Comparison of ENCODE assay signal across 10 cellular contexts in the genomic region with DNA sequence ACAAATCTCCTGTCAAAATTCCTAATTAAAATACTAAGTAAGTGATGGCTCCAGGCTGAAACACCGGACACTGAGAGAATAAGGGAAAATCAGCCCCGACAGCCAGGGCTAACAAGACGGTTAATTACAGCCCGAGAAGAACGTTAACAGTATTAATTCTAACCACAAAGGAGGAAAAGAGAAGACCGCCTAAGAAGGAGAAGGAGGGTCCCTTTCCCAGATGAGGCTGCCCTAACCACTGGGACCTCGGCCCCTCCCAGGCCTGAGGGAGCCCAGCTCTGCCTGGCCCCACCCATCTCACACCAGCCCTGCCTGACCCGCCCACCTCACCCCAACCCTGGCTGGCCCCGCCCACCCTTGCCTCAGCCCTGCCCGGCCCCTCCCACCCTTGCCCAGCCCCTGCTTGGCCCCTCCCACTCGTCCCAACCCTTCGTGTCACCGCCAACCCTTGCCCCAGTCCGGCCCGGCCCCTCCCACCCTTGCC. TPM values are rescaled to one million over a fixed set of nuclear protein-coding genes. Genes with fewer than 3 reads are reported as not detected.
A peak's percentile ranks its signal among the peaks of the same experiment; 100 is the strongest.
DNase-seq lines count a peak whose midpoint lies in the region; ATAC-seq, FAIRE-seq and TF ChIP-seq lines count a peak whose summit lies in the region.
"Had no signal": no experiment of that assay in that cellular context is flagged by ENCODE, and none has a peak within 500 bp of the region (broad histone marks: within the 10 kb centered on the region; RNA-seq: fewer than 3 reads in every experiment).

No MANE protein-coding gene starts in this region.

- peak overlapping the region in 1 of 2 experiments; percentile 50 for H2BK12ac ChIP-seq in mesenchymal stem cell (ENCODE audit: low read length in 2 of 2)

- TF ChIP-seq POLR2A in GM12878 (IDR thresholded peaks at IDR 0.05; ENCODE audit: low read depth, low read length): no peak

- in situ Hi-C loops in GM23248 (cut with MboI): no loop called here
- in situ Hi-C loops in GM12878 (cut with MboI): no loop called here

- peak overlapping the region; percentile 68 to 95 for H3K4ac ChIP-seq in mesenchymal stem cell (ENCODE audit: low read depth in 1 of 2, low read length in 2 of 2)

- H2AFZ ChIP-seq in GM23248 (no peak overlapping the region), GM12878 (ENCODE audit: control insufficient read depth, low read depth, low read length) (no peak overlapping the region), mesenchymal stem cell (ENCODE audit: low read depth, low read length) (peak overlapping the region; percentile 83)

- DNase-seq in A673 (ENCODE audit: low spot score): peak; percentile 41
- peak; percentile 28 for DNase-seq in GM23248
- DNase-seq in RWPE2 (ENCODE audit: low spot score): peak; percentile 92
- DNase-seq in GM12878 (ENCODE audit: low read depth, low spot score): peak; percentile 30
- peak; percentile 70 for DNase-seq in mesenchymal stem cell
- DNase-seq in tibial artery: peak in 1 of 2 donors; percentile 65
- DNase-seq in NCI-H2171 (lab: John Stamatoyannopoulos, UW): no peak
- no peak for DNase-seq in NCI-H1417 (lab: John Stamatoyannopoulos, UW)

- peak overlapping the region; percentile 100 for H4K8ac ChIP-seq in mesenchymal stem cell (ENCODE audit: low read length)

- H3K79me2 ChIP-seq in GM23248 (ENCODE audit: insufficient read depth) (no peaks in the 10 kb centered on the region), GM12878 (ENCODE audit: control insufficient read depth, insufficient read depth, low read length) (no peaks in the 10 kb centered on the region)

- H4K91ac ChIP-seq in mesenchymal stem cell (ENCODE audit: low read length): peak overlapping the region; percentile 99

- peak overlapping the region; percentile 79 to 100 for H3K18ac ChIP-seq in mesenchymal stem cell (ENCODE audit: low read depth in 1 of 2, low read length in 2 of 2)

- ATAC-seq in RWPE2 (ENCODE audit: low read depth) (peak; percentile 49), GM12878 (peak; percentile 29)

- BruUV-seq in A673 (replicated peaks; lab: Mats Ljungman, UMichigan) (no TSS peak), GM12878 (replicated peaks; lab: Mats Ljungman, UMichigan) (no TSS peak)

- H3K9me2 ChIP-seq in GM23248 (ENCODE audit: insufficient read depth): no peaks in the 10 kb centered on the region

- no peaks in the 10 kb centered on the region for H4K20me1 ChIP-seq in GM23248 (ENCODE audit: insufficient read depth)
- H4K20me1 ChIP-seq in GM12878 (ENCODE audit: control insufficient read depth, insufficient read depth): no peaks in the 10 kb centered on the region

- H2AK5ac ChIP-seq in mesenchymal stem cell (ENCODE audit: low read length, severe bottlenecking): peak overlapping the region; percentile 82

- H3K79me1 ChIP-seq in mesenchymal stem cell (replicated peaks; ENCODE audit: low read length, poor library complexity, severe bottlenecking): no peaks in the 10 kb centered on the region

- H3K36me3 ChIP-seq in A673 (ENCODE audit: insufficient read depth, low read length, poor library complexity, severe bottlenecking): no peaks in the 10 kb centered on the region
- H3K36me3 ChIP-seq in GM23248 (ENCODE audit: low read depth): no peaks in the 10 kb centered on the region
- H3K36me3 ChIP-seq in RWPE2 (ENCODE audit: low read depth): no peaks in the 10 kb centered on the region
- no peaks in the 10 kb centered on the region for H3K36me3 ChIP-seq in GM12878 (ENCODE audit: control insufficient read depth in 2 of 2, insufficient read depth in 2 of 2, low read length in 1 of 2)
- no peaks in the 10 kb centered on the region for H3K36me3 ChIP-seq in mesenchymal stem cell (ENCODE audit: control insufficient read depth in 1 of 2, insufficient read depth in 2 of 2, low read depth in 1 of 2, low read length in 2 of 2)
- no peaks in the 10 kb centered on the region for H3K36me3 ChIP-seq in tibial artery
- H3K36me3 ChIP-seq: thoracic aorta had no signal

- TF ChIP-seq CTCF in A673 (conservative IDR thresholded peaks at IDR 0.05; ENCODE audit: low read depth, low read length) (no peak), RWPE2 (IDR thresholded peaks at IDR 0.05; ENCODE audit: poor library complexity, severe bottlenecking) (no peak), GM12878 (IDR thresholded peaks at IDR 0.05 in 2 of 3, conservative IDR thresholded peaks at IDR 0.05 in 1 of 3; ENCODE audit: control insufficient read depth in 2 of 3, extremely low read depth in 1 of 3, insufficient read depth in 1 of 3, low read depth in 3 of 3, low read length in 3 of 3) (no peak), tibial artery (IDR thresholded peaks at IDR 0.05) (no peak)

- H3K4me3 ChIP-seq in A673 (ENCODE audit: low read depth, low read length, poor library complexity, severe bottlenecking) (no peak overlapping the region), GM23248 (no peak overlapping the region), RWPE2 (ENCODE audit: severe bottlenecking) (no peak overlapping the region), GM12878 (no peak overlapping the region), mesenchymal stem cell (ENCODE audit: insufficient read depth in 1 of 2, low read depth in 1 of 2, low read length in 2 of 2) (no peak overlapping the region), tibial artery (no peak overlapping the region)
- H3K4me3 ChIP-seq: thoracic aorta had no signal

- H3F3A ChIP-seq in GM23248 (ENCODE audit: insufficient read depth): no peaks in the 10 kb centered on the region

- no peak for TF ChIP-seq EP300 in GM12878 (IDR thresholded peaks at IDR 0.05; ENCODE audit: borderline replicate concordance in 1 of 2, control insufficient read depth in 1 of 2, low read depth in 2 of 2, low read length in 2 of 2)

- CTCF ChIA-PET in A673 (lab: Charles Lee) (no interaction called here), GM12878 (lab: Yijun Ruan, JAX) (no interaction called here)

- intact Hi-C loops in A673 (cut with micrococcal nuclease; ENCODE audit: unreplicated experiment) (no loop called here), GM12878 (cut with micrococcal nuclease; ENCODE audit: unreplicated experiment) (no loop called here), tibial artery (cut with DNase I; ENCODE audit: low total_unique reads) (no loop called here)

- peak overlapping the region; percentile 93 for H3K27ac ChIP-seq in A673 (ENCODE audit: low read depth, low read length, poor library complexity, severe bottlenecking)
- H3K27ac ChIP-seq in GM23248: no peak overlapping the region
- peak overlapping the region; percentile 96 for H3K27ac ChIP-seq in RWPE2 (ENCODE audit: poor library complexity, severe bottlenecking)
- H3K27ac ChIP-seq in GM12878 (ENCODE audit: control insufficient read depth, insufficient read depth): 0 out of 2 replicates have a peak overlapping the region, but pooled peaks have one; percentile 62
- peak overlapping the region; percentile 87 for H3K27ac ChIP-seq in mesenchymal stem cell (ENCODE audit: low read length, poor library complexity, severe bottlenecking)
- peak overlapping the region; percentile 11 to 50 for H3K27ac ChIP-seq in tibial artery

- no peak overlapping the region for H3K23ac ChIP-seq in mesenchymal stem cell (ENCODE audit: low read length in 2 of 2)

- H3K9ac ChIP-seq in GM23248 (no peak overlapping the region), GM12878 (ENCODE audit: control insufficient read depth, insufficient read depth, low read length) (no peak overlapping the region), mesenchymal stem cell (ENCODE audit: low read length) (peak overlapping the region; percentile 81)

- H3K9me3 ChIP-seq in A673 (ENCODE audit: low read depth, low read length, poor library complexity, severe bottlenecking) (no peaks in the 10 kb centered on the region), GM23248 (ENCODE audit: low read depth) (no peaks in the 10 kb centered on the region), RWPE2 (ENCODE audit: severe bottlenecking) (no peaks in the 10 kb centered on the region), GM12878 (replicated peaks; ENCODE audit: control insufficient read depth, insufficient read depth, low read length) (no peaks in the 10 kb centered on the region), mesenchymal stem cell (ENCODE audit: control insufficient read depth, low read length) (no peaks in the 10 kb centered on the region), tibial artery (no peaks in the 10 kb centered on the region)
- H3K9me3 ChIP-seq: thoracic aorta had no signal

- H2BK15ac ChIP-seq in mesenchymal stem cell (ENCODE audit: low read depth, poor library complexity, severe bottlenecking): peak overlapping the region; percentile 87

- H3K27me3 ChIP-seq in A673 (replicated peaks; ENCODE audit: insufficient read depth, low read depth, low read length, poor library complexity): no peaks in the 10 kb centered on the region
- H3K27me3 ChIP-seq in GM23248 (replicated peaks; ENCODE audit: insufficient read depth): no peaks in the 10 kb centered on the region
- no peaks in the 10 kb centered on the region for H3K27me3 ChIP-seq in RWPE2 (ENCODE audit: insufficient read depth, poor library complexity, severe bottlenecking)
- no peaks in the 10 kb centered on the region for H3K27me3 ChIP-seq in GM12878 (replicated peaks in 1 of 2; ENCODE audit: control insufficient read depth in 2 of 2, insufficient read depth in 2 of 2, low read length in 1 of 2)
- H3K27me3 ChIP-seq in mesenchymal stem cell (ENCODE audit: control insufficient read depth in 1 of 2, insufficient read depth in 1 of 2, low read length in 2 of 2): peaks cover 0 to 5% of the 10 kb centered on the region in 2 experiments
- no peaks in the 10 kb centered on the region for H3K27me3 ChIP-seq in tibial artery

- peaks cover 57% of the 10 kb centered on the region for H3K4me1 ChIP-seq in A673 (ENCODE audit: insufficient read depth, low read length, poor library complexity, severe bottlenecking)
- H3K4me1 ChIP-seq in GM23248 (ENCODE audit: insufficient read depth): no peaks in the 10 kb centered on the region
- peaks cover 25% of the 10 kb centered on the region for H3K4me1 ChIP-seq in RWPE2 (ENCODE audit: insufficient read depth, poor library complexity, severe bottlenecking)
- H3K4me1 ChIP-seq in GM12878 (ENCODE audit: control insufficient read depth, insufficient read depth, low read length): peaks cover 25% of the 10 kb centered on the region
- peaks cover 59% of the 10 kb centered on the region for H3K4me1 ChIP-seq in mesenchymal stem cell (ENCODE audit: control insufficient read depth, insufficient read depth, low read depth, low read length)
- peaks cover 0 to 31% (median 18%) of the 10 kb centered on the region in 4 donors for H3K4me1 ChIP-seq in tibial artery

- 60 to 70% methylated on average over 6 to 15 of the region's 15 CpGs for WGBS in GM23248 (ENCODE audit: low coverage in 1 of 2, low lambda C conversion rate in 2 of 2, missing lambda C conversion rate in 2 of 2), 2 experiments
- 64% methylated on average over 5 of the region's 15 CpGs for WGBS in GM12878 (ENCODE audit: insufficient coverage, insufficient replicate concordance, low lambda C conversion rate, missing lambda C conversion rate)
- WGBS in mesenchymal stem cell: 56% methylated on average over 7 of the region's 15 CpGs

- POLR2A ChIA-PET in A673 (lab: Charles Lee; ENCODE audit: low non-redundant PET) (no interaction called here), GM12878 (lab: Charles Lee) (no interaction called here)

- peak overlapping the region; percentile 97 for H2BK120ac ChIP-seq in mesenchymal stem cell (ENCODE audit: low read depth, low read length)

- no peak for TF ChIP-seq RAD21 in GM12878 (IDR thresholded peaks at IDR 0.05; ENCODE audit: insufficient read depth, low read depth, low read length)

- RAD21 ChIA-PET in GM12878 (lab: Charles Lee; ENCODE audit: unreplicated experiment): no interaction called here

- peak overlapping the region; percentile 50 for H2BK5ac ChIP-seq in mesenchymal stem cell (ENCODE audit: low read depth, low read length, poor library complexity, severe bottlenecking)

- H3K4me2 ChIP-seq in GM23248 (ENCODE audit: unreplicated experiment) (no peak overlapping the region), GM12878 (ENCODE audit: control insufficient read depth, insufficient read depth) (peak overlapping the region; percentile 33; the same call in 1 of the 2 replicates), mesenchymal stem cell (ENCODE audit: low read length, poor library complexity, severe bottlenecking) (no peak overlapping the region)

- FAIRE-seq in GM12878 (lab: Jason Lieb, UNC): no peak
- FAIRE-seq: colon had no signal

- H3K14ac ChIP-seq in mesenchymal stem cell (ENCODE audit: low read length in 2 of 2): no peak overlapping the region

- SMC1A ChIA-PET in GM12878 (lab: Charles Lee; ENCODE audit: uncharacterized antibody, unreplicated experiment): no interaction called here

RNA-seq across cellular contexts. Expression of a gene that starts 51.3 kb away (rescaled TPM):
- total RNA-seq in A673 (2021): 18.6 and 21.2 TPM in 2 replicates
- 2.4 and 5.8 TPM in 2 replicates for total RNA-seq in GM23248 (2014; rRNA removed; shearing (Covaris generic))
- polyA plus RNA-seq in GM23248 (2016; fragmentation: Nextera tagmentation; extraction: Ambion mirVana): 0.66 TPM in 2 replicates
- 0.44 and 0.90 TPM in 2 replicates for total RNA-seq in GM12878 (2013; cell fraction: nucleolus; rRNA removed)
- total RNA-seq in GM12878 (2014; rRNA removed): 0.38 and 0.56 TPM in 2 replicates
- 0.04 TPM in 1 of 2 replicates, not detected in the other for total RNA-seq in GM12878 (2014; rRNA removed; fragmentation: Illumina TruSeq; extraction: Trizol)
- total RNA-seq in GM12878 (2021): 0.72 and 0.87 TPM in 2 replicates
- polyA plus RNA-seq in GM12878 (2011; ENCODE audit: low read depth): not detected
- not detected in 2 replicates for polyA plus RNA-seq in GM12878 (2011; rRNA removed)
- 0.03 TPM in 1 of 2 replicates, not detected in the other for polyA plus RNA-seq in GM12878 (2011; cell fraction: cytosol; rRNA removed)
- polyA plus RNA-seq in GM12878 (2011; cell fraction: nucleus; rRNA removed): not detected in 2 replicates
- 0.22 and 0.49 TPM in 2 replicates for polyA plus RNA-seq in GM12878 (2012)
- polyA plus RNA-seq in GM12878 (2014; fragmentation: Illumina TruSeq; extraction: Trizol): 0.04 TPM in 1 of 2 replicates, not detected in the other
- polyA plus RNA-seq in GM12878 (2014; fragmentation: Nextera tagmentation; extraction: Ambion mirVana): not detected
- 0.30 and 0.59 TPM in 2 replicates for polyA plus RNA-seq in GM12878 (2014; rRNA removed)
- under 1 TPM in 1 of 2 experiments, not detected in 1; 0.14 TPM for polyA plus RNA-seq in GM12878 (2016; fragmentation: Nextera tagmentation; extraction: Ambion mirVana)
- polyA minus RNA-seq in GM12878 (2011; rRNA and poly(A)+ RNA removed): not detected in 2 replicates
- polyA minus RNA-seq in GM12878 (2011; cell fraction: cytosol; rRNA and poly(A)+ RNA removed): 0.67 TPM in 1 of 2 replicates, not detected in the other
- not detected in 2 replicates for polyA minus RNA-seq in GM12878 (2011; cell fraction: nucleus; rRNA and poly(A)+ RNA removed)
- polyA plus RNA-seq in mesenchymal stem cell (2013, experiment 1 of 2): 9.8 TPM
- 9.5 TPM for polyA plus RNA-seq in mesenchymal stem cell (2013, experiment 2 of 2)

Comparison
In these comparisons a context has a peak if more than half of its experiments do, and no peak if none do; other contexts are left out.
1. DNase-seq: peak in A673 (single experiment), GM23248 (single experiment), RWPE2 (single experiment), GM12878 (single experiment) and mesenchymal stem cell (single experiment); none in NCI-H2171 (single experiment) and NCI-H1417 (0 of 3).